ENCODE assay signal across 9 cellular contexts in genomic region chr7:128407751-128408708, GRCh38. TPM values are rescaled to one million over a fixed set of nuclear protein-coding genes. Genes with fewer than 3 reads are reported as not detected.
DNase-seq lines count a peak whose midpoint lies in the region; ATAC-seq and TF ChIP-seq lines count a peak whose summit lies in the region.
"Had no signal": no experiment of that assay in that cellular context is flagged by ENCODE, and none has a peak within 500 bp of the region (broad histone marks: within the 10 kb centered on the region; RNA-seq: fewer than 3 reads in every experiment).

No MANE protein-coding gene starts in this region.

- TF ChIP-seq RAD21 in HCT116 (IDR thresholded peaks at IDR 0.05; ENCODE audit: low read depth): no peak

- H3K27ac ChIP-seq in HCT116 (ENCODE audit: low read depth, low read length) (no peak overlapping the region; the same call in 1 of the 2 replicates), adipose tissue (ENCODE audit: low read depth, low read length) (peak overlapping the region; percentile 85), muscle layer of colon (ENCODE audit: low read depth, low read length) (peak overlapping the region; percentile 91), testis (peak overlapping the region in 1 of 2 donors; percentile 83)

- H3K4me3 ChIP-seq in AG04449 (ENCODE audit: low read depth, low read length) (peak overlapping the region; percentile 85), HCT116 (replicated peaks in 1 of 2; ENCODE audit: low read depth in 1 of 2, low read length in 2 of 2) (no peak overlapping the region), muscle layer of colon (ENCODE audit: low read depth in 1 of 2, low read length in 2 of 2) (peak overlapping the region in 1 of 2 donors; percentile 83), testis (no peak overlapping the region)

- H3K4me1 ChIP-seq in HCT116 (ENCODE audit: control insufficient read depth in 1 of 2, insufficient read depth in 2 of 2, low read length in 2 of 2) (peaks cover 34 to 58% of the 10 kb centered on the region in 2 experiments), muscle layer of colon (ENCODE audit: insufficient read depth, low read length) (peaks cover 41% of the 10 kb centered on the region), testis (peaks cover 26% of the 10 kb centered on the region)

- H3K27me3 ChIP-seq in HCT116 (ENCODE audit: insufficient read depth, low read length): no peaks in the 10 kb centered on the region
- H3K27me3 ChIP-seq in muscle layer of colon (ENCODE audit: control insufficient read depth in 1 of 2, insufficient read depth in 2 of 2, low read length in 2 of 2): no peaks in the 10 kb centered on the region
- H3K27me3 ChIP-seq in testis: no peaks in the 10 kb centered on the region

- no TSS peak for BruUV-seq in HCT116 (replicated peaks; lab: Mats Ljungman, UMichigan)

- ATAC-seq in HCT116: no peak

- RAD21 ChIA-PET in HCT116 (lab: Charles Lee; ENCODE audit: low non-redundant PET in 1 of 2, low total read pairs in 2 of 2, uncharacterized antibody in 2 of 2, unreplicated experiment in 2 of 2): interaction anchor here in 1 of 2 experiments (0.7 kb wide), 1 partner anchor 58 kb away, joined by 3 read pairs; no protein-coding TSS in a partner anchor

- intact Hi-C loops in HCT116 (cut with micrococcal nuclease) (no loop called here), testis (cut with DNase I; ENCODE audit: low total_unique reads) (no loop called here)

- CTCF ChIA-PET in AG04449 (lab: Yijun Ruan, JAX): interaction anchor here (0.8 to 6.1 kb wide), 10 partner anchors 7 to 63 kb away, joined by 3 to 93 read pairs (median 10); no protein-coding TSS in a partner anchor
- CTCF ChIA-PET in HCT116 (lab: Charles Lee): interaction anchor here (0.9 to 5.6 kb wide), 6 partner anchors 9 to 51 kb away, joined by 3 to 37 read pairs (median 6); no protein-coding TSS in a partner anchor

- peaks cover 21% of the 10 kb centered on the region for H3K79me2 ChIP-seq in HCT116 (ENCODE audit: insufficient read depth, low read length)

- H3K4me2 ChIP-seq in HCT116 (ENCODE audit: low read length): peak overlapping the region; percentile 100

- no peak overlapping the region for H3K9ac ChIP-seq in HCT116 (ENCODE audit: low read length)
- no peak overlapping the region for H3K9ac ChIP-seq in muscle layer of colon (ENCODE audit: low read length)

- TF ChIP-seq CTCF in AG04449 (IDR thresholded peaks at IDR 0.05; ENCODE audit: insufficient read depth, low read length, missing control alignments): no peak
- TF ChIP-seq CTCF in HCT116 (IDR thresholded peaks at IDR 0.05 in 2 of 3, conservative IDR thresholded peaks at IDR 0.05 in 1 of 3; ENCODE audit: borderline replicate concordance in 1 of 3, insufficient read depth in 1 of 3, low read depth in 2 of 3, low read length in 2 of 3): no peak
- no peak for TF ChIP-seq CTCF in testis (IDR thresholded peaks at IDR 0.05)
- no peak for TF ChIP-seq CTCF in GM20000 (IDR thresholded peaks at IDR 0.05; ENCODE audit: extremely low read depth, missing control alignments)

- WGBS in adipose tissue, 3 donors: 40 to 72% (median 44%) methylated on average over 11 of the region's 11 CpGs
- 76 to 81% methylated on average over 10 to 11 of the region's 11 CpGs for whole genome bisulfite sequencing in testis, 2 donors

- peaks cover 0 to 2% of the 10 kb centered on the region in 2 experiments; a peak in 1 of 4 replicates for H3K36me3 ChIP-seq in HCT116 (ENCODE audit: control insufficient read depth in 1 of 2, insufficient read depth in 2 of 2, low read length in 2 of 2)
- peaks cover 4% of the 10 kb centered on the region for H3K36me3 ChIP-seq in muscle layer of colon (ENCODE audit: insufficient read depth, low read length)
- H3K36me3 ChIP-seq in testis (ENCODE audit: low read depth, missing control alignments): no peaks in the 10 kb centered on the region

- no peak for TF ChIP-seq POLR2A in HCT116 (IDR thresholded peaks at IDR 0.05; ENCODE audit: borderline replicate concordance, extremely low read depth, insufficient read depth, insufficient read length)
- TF ChIP-seq POLR2A in testis (IDR thresholded peaks at IDR 0.05): no peak

- H2AFZ ChIP-seq in HCT116 (ENCODE audit: low read depth, low read length, poor library complexity, severe bottlenecking): no peak overlapping the region

- H4K20me1 ChIP-seq in HCT116 (ENCODE audit: insufficient read depth): no peaks in the 10 kb centered on the region

- POLR2A ChIA-PET in AG04449 (lab: Yijun Ruan, JAX): interaction anchor here (1.3 kb wide), 1 partner anchor 10 kb away, joined by 3 read pairs; no protein-coding TSS in a partner anchor
- POLR2A ChIA-PET in HCT116 (lab: Charles Lee): interaction anchor here (1.2 kb wide), 1 partner anchor 64 kb away, joined by 3 read pairs; the partner anchor contains the start of gene RBM28

- H3K9me2 ChIP-seq in HCT116 (ENCODE audit: insufficient read depth): no peaks in the 10 kb centered on the region

- H3K9me3 ChIP-seq in HCT116 (ENCODE audit: control insufficient read depth in 1 of 2, insufficient read depth in 1 of 2, low read depth in 1 of 2, low read length in 2 of 2) (no peaks in the 10 kb centered on the region), muscle layer of colon (ENCODE audit: low read length) (no peaks in the 10 kb centered on the region), testis (no peaks in the 10 kb centered on the region)

- no peak for DNase-seq in AG04449 (ENCODE audit: low read depth, low spot score)
- DNase-seq in HCT116 (ENCODE audit: low read depth, low spot score): no peak
- no peak for DNase-seq in A172 (ENCODE audit: low spot score)
- no peak for DNase-seq in testis
- no peak for DNase-seq in GM20000 (ENCODE audit: low spot score)
- no peak for DNase-seq in RKO (ENCODE audit: low spot score)
- DNase-seq: NCI-H2029 treated with DMSO at 0.1 percent for 48 hours had no signal

TF ChIP-seq in HCT116, 20 proteins besides CTCF, POLR2A, EP300 and RAD21 (continues in another document):
- TF ChIP-seq, protein P1, sequence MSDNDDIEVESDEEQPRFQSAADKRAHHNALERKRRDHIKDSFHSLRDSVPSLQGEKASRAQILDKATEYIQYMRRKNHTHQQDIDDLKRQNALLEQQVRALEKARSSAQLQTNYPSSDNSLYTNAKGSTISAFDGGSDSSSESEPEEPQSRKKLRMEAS (IDR thresholded peaks at IDR 0.05): no peak
- TF ChIP-seq EGR1 (IDR thresholded peaks at IDR 0.05; ENCODE audit: low read depth): no peak
- TF ChIP-seq REST (IDR thresholded peaks at IDR 0.05; ENCODE audit: low read depth): no peak
- TF ChIP-seq, protein P2, sequence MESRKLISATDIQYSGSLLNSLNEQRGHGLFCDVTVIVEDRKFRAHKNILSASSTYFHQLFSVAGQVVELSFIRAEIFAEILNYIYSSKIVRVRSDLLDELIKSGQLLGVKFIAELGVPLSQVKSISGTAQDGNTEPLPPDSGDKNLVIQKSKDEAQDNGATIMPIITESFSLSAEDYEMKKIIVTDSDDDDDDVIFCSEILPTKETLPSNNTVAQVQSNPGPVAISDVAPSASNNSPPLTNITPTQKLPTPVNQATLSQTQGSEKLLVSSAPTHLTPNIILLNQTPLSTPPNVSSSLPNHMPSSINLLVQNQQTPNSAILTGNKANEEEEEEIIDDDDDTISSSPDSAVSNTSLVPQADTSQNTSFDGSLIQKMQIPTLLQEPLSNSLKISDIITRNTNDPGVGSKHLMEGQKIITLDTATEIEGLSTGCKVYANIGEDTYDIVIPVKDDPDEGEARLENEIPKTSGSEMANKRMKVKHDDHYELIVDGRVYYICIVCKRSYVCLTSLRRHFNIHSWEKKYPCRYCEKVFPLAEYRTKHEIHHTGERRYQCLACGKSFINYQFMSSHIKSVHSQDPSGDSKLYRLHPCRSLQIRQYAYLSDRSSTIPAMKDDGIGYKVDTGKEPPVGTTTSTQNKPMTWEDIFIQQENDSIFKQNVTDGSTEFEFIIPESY (IDR thresholded peaks at IDR 0.05; ENCODE audit: extremely low read depth, insufficient replicate concordance, low read length): no peak

RNA-seq across cellular contexts. Expression of gene IMPDH1, which starts 1.8 kb away (rescaled TPM):
- total RNA-seq in HCT116 (2021; ENCODE audit: unreplicated experiment) (98.2 TPM), testis (10 to 100 TPM; 48.3 to 64.5 TPM)
- polyA plus RNA-seq in HCT116 (2012): 82.5 and 94.8 TPM in 2 replicates
- polyA plus RNA-seq in adipose tissue (100 to 1,000 TPM in 1 of 3 donors, 10 to 100 TPM in 2; 34.8 to 201 (median 81.2) TPM), testis (ENCODE audit: insufficient read depth, low read depth, low replicate concordance) (32.3 TPM)
- total RNA-seq in A172 (2014; rRNA removed; shearing (Covaris generic)): 77.8 and 78.1 TPM in 2 replicates

RNA-seq across cellular contexts. Expression of gene PRRT4, which starts 46.5 kb away (rescaled TPM):
- total RNA-seq in HCT116 (2021; ENCODE audit: unreplicated experiment) (4.0 TPM), testis (1 to 10 TPM in 1 of 2 donors, under 1 TPM in 1; 0.16 to 1.1 TPM)
- polyA plus RNA-seq in HCT116 (2012): 2.5 and 3.4 TPM in 2 replicates
- polyA plus RNA-seq in adipose tissue (10 to 100 TPM in 1 of 3 donors, 1 to 10 TPM in 2; 4.4 to 57.4 (median 9.9) TPM), testis (ENCODE audit: insufficient read depth, low read depth, low replicate concordance) (1.1 TPM)
- total RNA-seq in A172 (2014; rRNA removed; shearing (Covaris generic)): 0.10 and 1.6 TPM in 2 replicates

RNA-seq across cellular contexts. Expression of gene HILPDA, which starts 47.6 kb away (rescaled TPM):
- total RNA-seq in HCT116 (2021; ENCODE audit: unreplicated experiment): 32.8 TPM
- 42.3 and 45.2 TPM in 2 replicates for polyA plus RNA-seq in HCT116 (2012)
- polyA plus RNA-seq in adipose tissue: 100 to 1,000 TPM in 1 of 3 donors, 10 to 100 TPM in 1, 1 to 10 TPM in 1; 9.0 to 136 (median 39.7) TPM
- total RNA-seq in A172 (2014; rRNA removed; shearing (Covaris generic)): 9.3 and 18.2 TPM in 2 replicates
- total RNA-seq in testis: 10 to 100 TPM; 34.3 to 44.8 TPM
- polyA plus RNA-seq in testis (ENCODE audit: insufficient read depth, low read depth, low replicate concordance): 31.4 TPM
